In the genomic region with DNA sequence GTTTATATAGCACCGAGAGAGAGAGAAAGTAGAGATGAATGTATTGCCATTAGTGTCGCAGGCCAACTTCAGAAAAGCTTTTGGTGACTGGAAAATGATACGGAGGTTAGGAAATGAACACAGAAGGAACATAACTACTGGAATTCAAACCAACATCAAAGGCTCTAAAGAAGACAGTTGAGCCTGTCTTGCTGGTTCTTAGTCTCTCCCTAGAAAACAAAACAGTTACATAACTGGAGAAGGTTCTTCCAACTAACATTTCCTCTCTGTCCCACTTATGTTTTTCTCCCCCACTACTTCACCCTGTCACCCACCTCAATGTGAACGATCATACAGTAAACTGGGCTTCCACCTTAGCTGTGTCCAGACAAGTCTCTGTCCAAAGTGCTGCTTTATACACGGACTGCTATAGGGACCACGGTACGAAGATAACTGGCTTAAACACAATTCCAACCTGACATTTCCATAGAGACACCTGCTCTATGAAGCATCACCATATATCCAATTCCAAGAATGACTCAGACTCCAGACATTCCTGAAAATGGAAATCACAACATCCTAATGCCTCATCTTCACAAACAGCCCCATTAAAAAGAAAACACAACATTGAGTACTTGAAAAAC, we compare ENCODE assay signal across 8 cellular contexts.
DNase-seq lines count a peak whose midpoint lies in the region; FAIRE-seq and TF ChIP-seq lines count a peak whose summit lies in the region.
"Had no signal": no experiment of that assay in that cellular context is flagged by ENCODE, and none has a peak within 500 bp of the region (broad histone marks: within the 10 kb centered on the region; RNA-seq: fewer than 3 reads in every experiment).

No MANE protein-coding gene starts in this region.

- H3K4me3 Mint-ChIP-seq in nephron progenitor cell, result peak overlapping the region; percentile 92

- no peaks in the 10 kb centered on the region for H3K36me3 ChIP-seq in bronchial epithelial cell (ENCODE audit: control insufficient read depth, insufficient read depth, low read length)

- no peak overlapping the region for H3K4me3 ChIP-seq in bronchial epithelial cell (ENCODE audit: low read depth, low read length)

- no peak overlapping the region for H3K27ac Mint-ChIP-seq in nephron progenitor cell

- no peaks in the 10 kb centered on the region for H3K36me3 Mint-ChIP-seq in nephron progenitor cell (ENCODE audit: low read depth)

- DNase-seq in EH (ENCODE audit: low read depth) (peak; percentile 14), M059J (ENCODE audit: low read depth) (peak; percentile 12), bronchial epithelial cell (ENCODE audit: low read depth) (peak; percentile 36), nephron progenitor cell (no peak), erythroblast (lab: John Stamatoyannopoulos, UW) (no peak), NCI-H2196 (lab: John Stamatoyannopoulos, UW; ENCODE audit: unreplicated experiment) (no peak), globus pallidus (ENCODE audit: low spot score) (no peak)
- DNase-seq: amygdala had no signal

- peaks cover 55% of the 10 kb centered on the region for H3K4me1 Mint-ChIP-seq in nephron progenitor cell

- TF ChIP-seq CTCF in bronchial epithelial cell (IDR thresholded peaks at IDR 0.05; ENCODE audit: insufficient read depth, low read length, severe bottlenecking) (no peak), nephron progenitor cell (IDR thresholded peaks at IDR 0.05) (no peak)

- peaks cover 7% of the 10 kb centered on the region for H3K27me3 Mint-ChIP-seq in nephron progenitor cell (ENCODE audit: low read depth, poor library complexity)

- TF ChIP-seq POLR2A in erythroblast (IDR thresholded peaks at IDR 0.05; ENCODE audit: low read length), result no peak

- FAIRE-seq in bronchial epithelial cell (lab: Jason Lieb, UNC), result no peak

- H3K27me3 ChIP-seq in bronchial epithelial cell (ENCODE audit: control insufficient read depth, insufficient read depth, low read length), result no peaks in the 10 kb centered on the region

- H3K9me3 Mint-ChIP-seq in nephron progenitor cell, result no peaks in the 10 kb centered on the region

Comparison
In these comparisons a context has a peak if more than half of its experiments do, and no peak if none do; other contexts are left out.
1. DNase-seq: peak in EH (single experiment), M059J (single experiment) and bronchial epithelial cell (single experiment); none in nephron progenitor cell (single experiment), erythroblast (0 of 2), NCI-H2196 (single experiment) and globus pallidus (single experiment).